Comparison of ENCODE assay signal across 10 cellular contexts in the genomic region with DNA sequence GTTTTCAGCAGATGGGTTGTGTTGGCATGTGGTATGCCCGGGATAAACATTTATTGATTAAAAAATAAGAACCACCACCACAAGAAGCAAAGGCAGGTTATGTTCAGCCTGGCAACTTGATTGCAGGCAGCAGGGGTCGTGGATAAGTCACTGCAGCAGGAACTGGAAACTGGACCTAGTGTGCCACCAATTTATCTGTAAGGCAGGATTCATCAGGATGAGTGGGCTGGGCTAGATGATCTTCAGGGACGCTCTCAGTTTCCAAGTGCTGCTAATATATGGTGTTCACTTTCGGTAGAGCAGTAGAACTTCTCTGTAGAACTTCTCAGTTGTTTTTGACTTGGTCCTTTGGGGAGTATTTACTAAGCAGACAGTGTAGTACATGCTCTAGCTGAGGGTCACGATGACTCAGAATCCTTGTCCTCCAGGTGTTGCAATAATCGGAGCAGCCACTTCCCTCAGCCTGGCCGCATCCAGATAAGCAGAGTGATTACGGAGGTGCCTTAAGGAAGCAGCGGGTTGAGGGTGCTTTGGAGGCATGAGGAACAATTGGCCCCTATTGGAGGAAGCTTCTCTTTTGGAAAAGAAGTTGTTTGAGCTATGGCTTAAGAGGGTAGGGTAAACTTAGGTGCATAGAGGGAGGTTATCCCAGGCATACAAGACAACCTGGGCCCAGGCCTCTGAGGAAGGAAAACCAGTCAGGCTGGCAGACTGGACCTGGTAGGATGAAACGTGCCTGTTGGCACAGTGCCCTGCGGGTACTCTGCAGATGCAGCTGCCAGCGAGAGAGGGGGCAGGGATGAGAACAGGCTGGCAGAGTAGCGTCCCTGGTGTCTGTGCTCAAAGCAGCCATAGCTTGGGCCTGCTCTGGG.
DNase-seq lines count a peak whose midpoint lies in the region; ATAC-seq, FAIRE-seq and TF ChIP-seq lines count a peak whose summit lies in the region.
"Had no signal": no experiment of that assay in that cellular context is flagged by ENCODE, and none has a peak within 500 bp of the region (broad histone marks: within the 10 kb centered on the region; RNA-seq: fewer than 3 reads in every experiment).

No MANE protein-coding gene starts in this region.

- H4K20me1 ChIP-seq in endothelial cell of umbilical vein (replicated peaks; ENCODE audit: control insufficient read depth, extremely low read depth, insufficient read depth, low read length): no peaks in the 10 kb centered on the region

- peaks cover 28% of the 10 kb centered on the region for H3K36me3 Mint-ChIP-seq in activated CD4-positive, alpha-beta memory T cell treated with anti-CD3 and anti-CD28 coated beads for 36 hours

- ATAC-seq in GM18867 (IDR thresholded peaks at IDR 0.05; ENCODE audit: unreplicated experiment): no peak

- H2AFZ ChIP-seq in endothelial cell of umbilical vein (ENCODE audit: low read depth, low read length): no peak overlapping the region

- H3K9me3 ChIP-seq in endothelial cell of umbilical vein (replicated peaks; ENCODE audit: control insufficient read depth, insufficient read depth, low read length) (no peaks in the 10 kb centered on the region), WERI-Rb-1 (ENCODE audit: severe bottlenecking) (no peaks in the 10 kb centered on the region)

- no peaks in the 10 kb centered on the region for H3K9me3 Mint-ChIP-seq in activated CD4-positive, alpha-beta memory T cell treated with anti-CD3 and anti-CD28 coated beads for 36 hours

- TF ChIP-seq CTCF in endothelial cell of umbilical vein (IDR thresholded peaks at IDR 0.05; ENCODE audit: extremely low read depth in 1 of 2, insufficient read depth in 1 of 2, low read depth in 1 of 2, low read length in 2 of 2) (no peak), WERI-Rb-1 (IDR thresholded peaks at IDR 0.05; ENCODE audit: low read depth, low read length) (no peak)

- H3K4me2 ChIP-seq in endothelial cell of umbilical vein (ENCODE audit: insufficient read depth, low read length): no peak overlapping the region

- peaks cover 43% of the 10 kb centered on the region for H3K4me1 ChIP-seq in endothelial cell of umbilical vein (ENCODE audit: control insufficient read depth, extremely low read depth, insufficient read depth, low read length)

- POLR2A ChIA-PET in endothelial cell of umbilical vein (lab: Charles Lee): no interaction called here
- POLR2A ChIA-PET in activated CD4-positive, alpha-beta memory T cell treated with anti-CD3 and anti-CD28 coated beads for 36 hours (lab: Charles Lee): no interaction called here

- intact Hi-C loops in endothelial cell of umbilical vein (cut with micrococcal nuclease): no loop called here
- intact Hi-C loops in activated CD4-positive, alpha-beta memory T cell treated with anti-CD3 and anti-CD28 coated beads for 36 hours (cut with micrococcal nuclease): no loop called here

- CTCF ChIA-PET in endothelial cell of umbilical vein (lab: Charles Lee): interaction anchor here (0.7 kb wide), 1 partner anchor 172 kb away, joined by 3 read pairs; no protein-coding TSS in a partner anchor
- CTCF ChIA-PET in activated CD4-positive, alpha-beta memory T cell treated with anti-CD3 and anti-CD28 coated beads for 36 hours (lab: Charles Lee): no interaction called here

- peak; percentile 41 for DNase-seq in NCI-H748 (lab: John Stamatoyannopoulos, UW; ENCODE audit: unreplicated experiment)
- DNase-seq in NCI-H748 treated with DMSO at 0.1 percent for 48 hours (lab: John Stamatoyannopoulos, UW): no peak
- DNase-seq in NOMO-1 treated with DMSO at 0.1 percent for 48 hours (lab: John Stamatoyannopoulos, UW; ENCODE audit: unreplicated experiment): peak; percentile 85
- DNase-seq in endothelial cell of umbilical vein (ENCODE audit: low read depth, low spot score): peak; percentile 43
- DNase-seq in non-pigmented ciliary epithelial cell (ENCODE audit: low read depth): peak; percentile 91
- no peak for DNase-seq in WERI-Rb-1
- no peak for DNase-seq in activated CD4-positive, alpha-beta memory T cell treated with anti-CD3 and anti-CD28 coated beads for 36 hours

- H3K4me3 ChIP-seq in endothelial cell of umbilical vein (replicated peaks in 1 of 3; ENCODE audit: insufficient read depth in 1 of 3, low read depth in 1 of 3, low read length in 3 of 3): no peak overlapping the region
- no peak overlapping the region for H3K4me3 ChIP-seq in WERI-Rb-1 (ENCODE audit: low read depth, low read length)

- no TSS peak for BruUV-seq in endothelial cell of umbilical vein (replicated peaks; lab: Mats Ljungman, UMichigan)

- peaks cover 3% of the 10 kb centered on the region for H3K4me1 Mint-ChIP-seq in activated CD4-positive, alpha-beta memory T cell treated with anti-CD3 and anti-CD28 coated beads for 36 hours (ENCODE audit: low read depth)

- H3K27ac ChIP-seq in endothelial cell of umbilical vein (ENCODE audit: insufficient read depth, low read depth, low read length) (peak overlapping the region; percentile 4), WERI-Rb-1 (no peak overlapping the region)
- H3K27ac ChIP-seq: 22Rv1 had no signal

- H3K9me1 ChIP-seq in endothelial cell of umbilical vein (replicated peaks; ENCODE audit: control insufficient read depth, extremely low read depth, insufficient read depth, low read length): no peaks in the 10 kb centered on the region

- H3K36me3 ChIP-seq in endothelial cell of umbilical vein (ENCODE audit: control insufficient read depth in 2 of 2, extremely low read depth in 1 of 2, insufficient read depth in 2 of 2, low read length in 2 of 2): peaks cover 0 to 3% of the 10 kb centered on the region in 2 experiments
- peaks cover 49% of the 10 kb centered on the region for H3K36me3 ChIP-seq in WERI-Rb-1

- dilution Hi-C loops in endothelial cell of umbilical vein (cut with MboI; ENCODE audit: extremely low pct_ligation_motif_present, low sequenced_read_pairs): no loop called here

- no peak for FAIRE-seq in endothelial cell of umbilical vein (lab: Jason Lieb, UNC)
- FAIRE-seq: TTC549 had no signal

- H3K79me2 ChIP-seq in endothelial cell of umbilical vein (ENCODE audit: control insufficient read depth, insufficient read depth, low read length): peaks cover 3% of the 10 kb centered on the region

- no peak for TF ChIP-seq POLR2A in endothelial cell of umbilical vein (IDR thresholded peaks at IDR 0.05; ENCODE audit: low read depth, low read length)

- H3K27me3 Mint-ChIP-seq in activated CD4-positive, alpha-beta memory T cell treated with anti-CD3 and anti-CD28 coated beads for 36 hours: no peaks in the 10 kb centered on the region

- no peaks in the 10 kb centered on the region for H3K27me3 ChIP-seq in endothelial cell of umbilical vein (ENCODE audit: control insufficient read depth in 2 of 2, insufficient read depth in 2 of 2, low read length in 2 of 2)
- no peaks in the 10 kb centered on the region for H3K27me3 ChIP-seq in WERI-Rb-1 (ENCODE audit: insufficient read depth, low read depth, severe bottlenecking)

- no peak overlapping the region for H3K27ac Mint-ChIP-seq in activated CD4-positive, alpha-beta memory T cell treated with anti-CD3 and anti-CD28 coated beads for 36 hours

- H3K4me3 Mint-ChIP-seq in activated CD4-positive, alpha-beta memory T cell treated with anti-CD3 and anti-CD28 coated beads for 36 hours: no peak overlapping the region

- no peak overlapping the region for H3K9ac ChIP-seq in endothelial cell of umbilical vein (replicated peaks; ENCODE audit: extremely low read depth, insufficient read depth, low read length)

TF ChIP-seq in endothelial cell of umbilical vein, 7 proteins besides CTCF, POLR2A, EP300 and RAD21:
- TF ChIP-seq EZH2 (IDR thresholded peaks at IDR 0.05; ENCODE audit: borderline replicate concordance, low read depth, low read length, severe bottlenecking): no peak
- peak; percentile 11 for TF ChIP-seq JUN (IDR thresholded peaks at IDR 0.05; ENCODE audit: borderline replicate concordance, insufficient read depth, insufficient read length, low read depth)
- peak; percentile 24 for TF ChIP-seq GATA2 (IDR thresholded peaks at IDR 0.05; ENCODE audit: insufficient read depth, insufficient read length, low read depth, low read length)
- no peak for TF ChIP-seq MYC (IDR thresholded peaks at IDR 0.05; ENCODE audit: low read depth, low read length)
- no peak for TF ChIP-seq FOS (IDR thresholded peaks at IDR 0.05; ENCODE audit: borderline replicate concordance, insufficient read depth, low read length)
- TF ChIP-seq POLR2AphosphoS5 (IDR thresholded peaks at IDR 0.05; ENCODE audit: insufficient read depth, low read depth, low read length): no peak
- TF ChIP-seq MAX (IDR thresholded peaks at IDR 0.05; ENCODE audit: insufficient read depth, insufficient read length): no peak

Comparison
In these comparisons a context has a peak if more than half of its experiments do, and no peak if none do; other contexts are left out.
1. DNase-seq: peak in NCI-H748 (single experiment), NOMO-1 treated with DMSO at 0.1 percent for 48 hours (single experiment), endothelial cell of umbilical vein (single experiment) and non-pigmented ciliary epithelial cell (single experiment); none in NCI-H748 treated with DMSO at 0.1 percent for 48 hours (single experiment), WERI-Rb-1 (single experiment) and activated CD4-positive, alpha-beta memory T cell treated with anti-CD3 and anti-CD28 coated beads for 36 hours (single experiment).